In the genomic region with DNA sequence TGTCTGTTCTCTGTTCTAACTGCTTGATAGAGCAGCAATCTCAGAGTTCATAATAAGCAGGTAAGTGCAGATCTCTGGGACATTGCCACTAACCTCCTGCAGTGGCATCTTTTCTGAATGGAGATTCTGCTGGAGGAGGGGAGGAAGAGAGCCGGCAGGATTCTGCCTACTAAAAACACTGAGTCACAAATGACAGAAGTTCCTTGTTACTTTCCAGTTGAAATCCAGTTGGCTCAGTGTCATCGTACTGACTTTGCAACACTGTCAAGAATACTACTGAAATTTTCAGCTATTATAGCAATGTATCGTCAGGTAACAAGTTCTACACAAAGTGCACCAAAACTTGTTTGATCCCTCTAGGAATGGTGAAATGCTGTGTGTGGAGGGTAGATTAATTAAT, we compare ENCODE assay signal across 22 cellular contexts.
"Had no signal": no experiment of that assay in that cellular context is flagged by ENCODE, and none has a peak within 500 bp of the region (broad histone marks: within the 10 kb centered on the region; RNA-seq: fewer than 3 reads in every experiment).

No MANE protein-coding gene starts in this region.

- H3K4me1 ChIP-seq: colonic mucosa, esophagus muscularis mucosa, gastrocnemius medialis, lower lobe of right lung, psoas muscle, spleen, thyroid gland, vagina had no signal

- H3K9me3 ChIP-seq: colonic mucosa, esophagus muscularis mucosa, gastrocnemius medialis, lower lobe of right lung, ovary, psoas muscle, sigmoid colon, spleen, thyroid gland, vagina had no signal

- H3K36me3 ChIP-seq: colonic mucosa, esophagus muscularis mucosa, gastrocnemius medialis, lower lobe of right lung, ovary, sigmoid colon, spleen, thyroid gland, vagina had no signal

- DNase-seq: colonic mucosa; dermis blood vessel endothelial cell; effector memory CD4-positive, alpha-beta T cell; gastrocnemius medialis; head of caudate nucleus; left ventricle myocardium superior; lower lobe of right lung; naive thymus-derived CD8-positive, alpha-beta T cell; occipital lobe; ovary; posterior cingulate gyrus; psoas muscle; right cardiac atrium; sigmoid colon; spleen; stimulated activated CD4-positive, alpha-beta T cell treated with anti-CD3 and anti-CD28 coated beads, Interleukin-2, amount 100 ng/mL, for 48 hours; stimulated activated naive B cell treated with anti-CD40 and anti-IgM and Interleukin-4, amounts not matched to agents 10 μg/mL and 1 μg/mL and 100 μg/mL, for 72 hours; stimulated activated naive CD8-positive, alpha-beta T cell treated with anti-CD3 and anti-CD28 coated beads, Interleukin-15, amount 100 ng/mL, for 72 hours; thyroid gland; trophoblast cell had no signal

- H3K27me3 ChIP-seq: colonic mucosa, esophagus muscularis mucosa, gastrocnemius medialis, ovary, sigmoid colon, spleen, thyroid gland, vagina had no signal

- H3K27ac ChIP-seq: colonic mucosa, esophagus muscularis mucosa, gastrocnemius medialis, lower lobe of right lung, ovary, psoas muscle, sigmoid colon, spleen, thyroid gland, vagina had no signal

- ATAC-seq: gastrocnemius medialis; left ventricle myocardium superior; lower lobe of right lung; naive thymus-derived CD8-positive, alpha-beta T cell; psoas muscle; right cardiac atrium; stimulated activated naive B cell treated with anti-CD40 and anti-IgM and Interleukin-4, amounts not matched to agents 10 μg/mL and 1 μg/mL and 100 μg/mL, for 72 hours; stimulated activated naive CD8-positive, alpha-beta T cell treated with anti-CD3 and anti-CD28 coated beads, Interleukin-15, amount 100 ng/mL, for 72 hours had no signal

- H3K4me3 ChIP-seq: colonic mucosa, esophagus muscularis mucosa, gastrocnemius medialis, lower lobe of right lung, ovary, psoas muscle, sigmoid colon, spleen, thyroid gland, vagina had no signal
